ENCODE assay signal across 11 cellular contexts in genomic region chr9:83935276-83935890, GRCh38. TPM values are rescaled to one million over a fixed set of nuclear protein-coding genes. Genes with fewer than 3 reads are reported as not detected.
DNase-seq lines count a peak whose midpoint lies in the region; ATAC-seq, FAIRE-seq and TF ChIP-seq lines count a peak whose summit lies in the region.
"Had no signal": no experiment of that assay in that cellular context is flagged by ENCODE, and none has a peak within 500 bp of the region (broad histone marks: within the 10 kb centered on the region; RNA-seq: fewer than 3 reads in every experiment).

No MANE protein-coding gene starts in this region.

- TF ChIP-seq CTCF in heart left ventricle (IDR thresholded peaks at IDR 0.05) (no peak), fibroblast of villous mesenchyme (IDR thresholded peaks at IDR 0.05; ENCODE audit: insufficient read depth, low read depth, low read length) (no peak)

- no peak for FAIRE-seq in urothelium cell line (lab: Jason Lieb, UNC)

- H3K4me3 ChIP-seq in heart left ventricle (no peak overlapping the region), fibroblast of villous mesenchyme (ENCODE audit: low read depth, low read length) (no peak overlapping the region), H7 (ENCODE audit: insufficient read depth, low read depth, low read length) (no peak overlapping the region)
- H3K4me3 ChIP-seq: BLaER1 had no signal

- no peak for DNase-seq in heart left ventricle
- DNase-seq in cardiac septum (ENCODE audit: low spot score): no peak
- peak; percentile 23 to 62 for DNase-seq in SW 1271 (lab: John Stamatoyannopoulos, UW)
- DNase-seq in fibroblast of villous mesenchyme (ENCODE audit: low read depth): peak; percentile 54
- DNase-seq in urothelium cell line (ENCODE audit: low spot score): peak; percentile 59
- DNase-seq in NCI-H2171 (lab: John Stamatoyannopoulos, UW): no peak
- DNase-seq in stimulated activated naive CD4-positive, alpha-beta T cell (lab: John Stamatoyannopoulos, UW): no peak
- no peak for DNase-seq in H7
- DNase-seq: effector memory CD4-positive, alpha-beta T cell; stimulated activated CD4-positive, alpha-beta T cell treated with anti-CD3 and anti-CD28 coated beads, Interleukin-2, amount 100 ng/mL, for 24 hours had no signal

- no peak for TF ChIP-seq POLR2A in heart left ventricle (IDR thresholded peaks at IDR 0.05)

- H3K36me3 ChIP-seq in heart left ventricle (peaks cover 0 to 26% (median 18%) of the 10 kb centered on the region in 9 donors), H7 (replicated peaks; ENCODE audit: control insufficient read depth, insufficient read depth, low read length) (no peaks in the 10 kb centered on the region)
- H3K36me3 ChIP-seq: BLaER1 had no signal

- no peaks in the 10 kb centered on the region for H3K9me3 ChIP-seq in heart left ventricle
- H3K9me3 ChIP-seq: BLaER1 had no signal

- intact Hi-C loops in heart left ventricle (cut with DNase I) (loop anchor here in 7 of 10 donors (5.0 kb wide), 4 partner anchors 237 to 382 kb away; no protein-coding TSS in a partner anchor), cardiac septum (cut with DNase I) (loop anchor here (5.0 kb wide), 1 partner anchor 237 kb away; no protein-coding TSS in a partner anchor)

- no peak overlapping the region for H3K27ac ChIP-seq in heart left ventricle
- H3K27ac ChIP-seq: BLaER1 had no signal

- peak in 3 of 4 donors; percentile 25 to 38 (median 37) for ATAC-seq in heart left ventricle

- 69 to 80% (median 72%) methylated on average over 3 of the region's 3 CpGs for WGBS in heart left ventricle, 4 donors

- H3K27me3 ChIP-seq in heart left ventricle (no peaks in the 10 kb centered on the region), H7 (ENCODE audit: control insufficient read depth, insufficient read depth, low read length) (no peaks in the 10 kb centered on the region)
- H3K27me3 ChIP-seq: BLaER1 had no signal

- H3K4me1 ChIP-seq in heart left ventricle: peaks cover 0 to 38% (median 5%) of the 10 kb centered on the region in 12 donors
- H3K4me1 ChIP-seq: BLaER1 had no signal

RNA-seq across cellular contexts. Expression of gene KIF27, which starts 14.2 kb away (rescaled TPM):
- total RNA-seq in heart left ventricle (1 to 10 TPM; 2.5 to 4.2 (median 3.2) TPM), cardiac septum (3.0 TPM), fibroblast of villous mesenchyme (2.9 and 3.9 TPM in 2 replicates)
- under 1 TPM; 0.53 to 0.62 TPM for polyA plus RNA-seq in heart left ventricle
- total RNA-seq in H7 (2014; rRNA removed; shearing (Covaris generic)): 1.8 and 2.7 TPM in 2 replicates

RNA-seq across cellular contexts. Expression of gene HNRNPK, which starts 44.6 kb away (rescaled TPM):
- 100 to 1,000 TPM; 278 to 388 (median 322) TPM for total RNA-seq in heart left ventricle
- polyA plus RNA-seq in heart left ventricle: 100 to 1,000 TPM; 127 to 294 TPM
- total RNA-seq in cardiac septum: 303 TPM
- 465 and 522 TPM in 2 replicates for total RNA-seq in fibroblast of villous mesenchyme
- total RNA-seq in H7 (2014; rRNA removed; shearing (Covaris generic)): 572 and 604 TPM in 2 replicates

RNA-seq across cellular contexts. Expression of gene RMI1, which starts 45.2 kb away (rescaled TPM):
- total RNA-seq in heart left ventricle (1 to 10 TPM; 2.4 to 9.9 (median 5.9) TPM), cardiac septum (3.9 TPM), fibroblast of villous mesenchyme (6.1 and 7.8 TPM in 2 replicates)
- polyA plus RNA-seq in heart left ventricle: 1 to 10 TPM; 1.6 to 4.4 TPM
- 10.7 and 12.3 TPM in 2 replicates for total RNA-seq in H7 (2014; rRNA removed; shearing (Covaris generic))

Comparison
In these comparisons a context has a peak if more than half of its experiments do, and no peak if none do; other contexts are left out.
1. DNase-seq: peak in SW 1271 (2 of 2), fibroblast of villous mesenchyme (single experiment) and urothelium cell line (single experiment); none in heart left ventricle (0 of 5), cardiac septum (single experiment), NCI-H2171 (single experiment), stimulated activated naive CD4-positive, alpha-beta T cell (0 of 6) and H7 (single experiment).